ENCODE assay signal across 1 cellular context in the genomic region with DNA sequence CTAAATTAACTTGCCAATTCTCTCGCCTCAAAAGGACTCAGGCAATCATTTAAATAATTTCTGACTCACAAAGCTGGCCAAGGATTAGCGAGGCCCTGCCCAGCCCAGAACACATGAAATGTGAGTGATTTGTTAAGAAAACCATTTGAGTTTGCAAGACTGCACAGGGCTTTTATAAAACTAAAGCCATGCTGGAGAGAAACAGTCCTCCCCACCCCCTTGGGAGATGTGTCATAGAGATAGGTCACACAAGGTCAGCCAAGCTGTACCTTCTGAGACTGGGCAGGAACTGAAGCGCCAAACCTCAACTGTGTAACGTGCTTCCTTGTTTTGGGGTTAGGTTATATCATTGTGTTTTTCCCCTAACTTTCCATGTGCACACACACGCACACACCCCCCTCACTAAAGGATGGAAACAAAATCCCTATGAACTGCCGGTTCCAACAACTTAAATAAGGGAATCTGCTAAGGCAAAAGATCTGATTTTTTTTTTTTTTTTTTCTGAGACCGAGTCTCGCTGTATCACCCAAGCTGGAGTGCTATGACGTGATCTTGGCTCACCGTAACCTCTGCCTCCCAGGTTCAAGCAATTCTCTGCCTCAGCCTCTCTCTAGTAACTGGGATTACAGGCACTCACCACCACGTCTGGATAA.
A peak's percentile ranks its signal among the peaks of the same experiment; 100 is the strongest.
TF ChIP-seq lines count a peak whose summit lies in the region.

No MANE protein-coding gene starts in this region.

TF ChIP-seq in A549, 52 proteins besides CTCF, POLR2A, EP300 and RAD21 (continued from another document):
- TF ChIP-seq REST (IDR thresholded peaks at IDR 0.05): no peak
- TF ChIP-seq ESRRA (IDR thresholded peaks at IDR 0.05; ENCODE audit: borderline replicate concordance, low read length): 0 out of 2 replicates have a peak, but pooled peaks have one; percentile 19
- TF ChIP-seq, protein P1, sequence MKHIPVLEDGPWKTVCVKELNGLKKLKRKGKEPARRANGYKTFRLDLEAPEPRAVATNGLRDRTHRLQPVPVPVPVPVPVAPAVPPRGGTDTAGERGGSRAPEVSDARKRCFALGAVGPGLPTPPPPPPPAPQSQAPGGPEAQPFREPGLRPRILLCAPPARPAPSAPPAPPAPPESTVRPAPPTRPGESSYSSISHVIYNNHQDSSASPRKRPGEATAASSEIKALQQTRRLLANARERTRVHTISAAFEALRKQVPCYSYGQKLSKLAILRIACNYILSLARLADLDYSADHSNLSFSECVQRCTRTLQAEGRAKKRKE (CRISPR knock-in tag; IDR thresholded peaks at IDR 0.05; ENCODE audit: low read depth): no peak
- TF ChIP-seq MAX (IDR thresholded peaks at IDR 0.05): peak; percentile 44; the same call in 1 of the 2 replicates
- no peak for TF ChIP-seq SREBF2 (IDR thresholded peaks at IDR 0.05)
- TF ChIP-seq MAZ (IDR thresholded peaks at IDR 0.05; ENCODE audit: borderline replicate concordance, low read depth, low read length): no peak
- TF ChIP-seq PHF8 (IDR thresholded peaks at IDR 0.05; ENCODE audit: borderline replicate concordance, low read depth): no peak
- no peak for TF ChIP-seq RCOR1 (IDR thresholded peaks at IDR 0.05; ENCODE audit: low read depth, low read length)
- no peak for TF ChIP-seq ZSCAN20 (CRISPR knock-in tag; IDR thresholded peaks at IDR 0.05)
- no peak for TF ChIP-seq EHMT2 (IDR thresholded peaks at IDR 0.05; ENCODE audit: low read depth)
- no peak for TF ChIP-seq E2F6 (IDR thresholded peaks at IDR 0.05; ENCODE audit: borderline replicate concordance, low read depth)
- TF ChIP-seq GATA3 (IDR thresholded peaks at IDR 0.05; ENCODE audit: borderline replicate concordance): no peak
- TF ChIP-seq BHLHE40 (IDR thresholded peaks at IDR 0.05; ENCODE audit: low read depth, low read length): no peak
- no peak for TF ChIP-seq CHD4 (IDR thresholded peaks at IDR 0.05; ENCODE audit: borderline replicate concordance)
- TF ChIP-seq PBX3 (IDR thresholded peaks at IDR 0.05): no peak
- TF ChIP-seq, protein P2, sequence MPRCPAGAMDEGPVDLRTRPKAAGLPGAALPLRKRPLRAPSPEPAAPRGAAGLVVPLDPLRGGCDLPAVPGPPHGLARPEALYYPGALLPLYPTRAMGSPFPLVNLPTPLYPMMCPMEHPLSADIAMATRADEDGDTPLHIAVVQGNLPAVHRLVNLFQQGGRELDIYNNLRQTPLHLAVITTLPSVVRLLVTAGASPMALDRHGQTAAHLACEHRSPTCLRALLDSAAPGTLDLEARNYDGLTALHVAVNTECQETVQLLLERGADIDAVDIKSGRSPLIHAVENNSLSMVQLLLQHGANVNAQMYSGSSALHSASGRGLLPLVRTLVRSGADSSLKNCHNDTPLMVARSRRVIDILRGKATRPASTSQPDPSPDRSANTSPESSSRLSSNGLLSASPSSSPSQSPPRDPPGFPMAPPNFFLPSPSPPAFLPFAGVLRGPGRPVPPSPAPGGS (IDR thresholded peaks at IDR 0.05): no peak
- TF ChIP-seq KDM5A (IDR thresholded peaks at IDR 0.05): no peak
- no peak for TF ChIP-seq NR3C1 (IDR thresholded peaks at IDR 0.05)
- no peak for TF ChIP-seq ZFP36 (IDR thresholded peaks at IDR 0.05; ENCODE audit: borderline replicate concordance, partially characterized antibody)
- no peak for TF ChIP-seq SMC3 (IDR thresholded peaks at IDR 0.05)
- TF ChIP-seq HEYL (CRISPR knock-in tag; IDR thresholded peaks at IDR 0.05): no peak
